In the genomic region with DNA sequence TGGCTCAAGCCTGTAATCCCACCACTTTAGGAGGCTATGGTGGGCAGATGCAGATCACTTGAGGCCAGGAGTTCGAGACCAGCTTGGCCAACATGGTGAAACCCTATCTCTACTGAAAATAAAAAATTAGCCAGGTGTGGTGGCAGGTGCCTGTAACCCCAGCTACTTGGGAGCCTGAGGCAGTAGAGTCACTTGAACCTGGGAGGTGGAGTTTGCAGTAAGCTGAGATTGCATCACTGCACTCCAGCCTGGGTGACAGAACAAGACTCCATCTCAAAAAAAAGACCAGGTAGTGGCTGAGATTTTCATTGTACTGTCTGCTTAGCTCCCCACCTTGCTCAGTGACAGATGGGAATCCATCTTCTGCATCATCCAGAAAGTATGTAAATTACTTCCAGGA, we compare ENCODE assay signal across 7 cellular contexts. TPM values are rescaled to one million over a fixed set of nuclear protein-coding genes. Genes with fewer than 3 reads are reported as not detected.
DNase-seq lines count a peak whose midpoint lies in the region; ATAC-seq, FAIRE-seq and TF ChIP-seq lines count a peak whose summit lies in the region.
"Not testable (repeated sequence)": the region's sequence is repeated elsewhere in the genome, so short reads cannot be mapped to it uniquely, and the experiment has no call there.

No MANE protein-coding gene starts in this region.

- H3K4me3 ChIP-seq in CD8-positive, alpha-beta T cell (ENCODE audit: low read depth, low read length); Karpas-422 (ENCODE audit: low read length); PC-3 (ENCODE audit: low read length): not testable (repeated sequence)
- H3K4me3 ChIP-seq in kidney (ENCODE audit: low read length in 2 of 2): peak overlapping the region; percentile 42 to 65
- H3K4me3 ChIP-seq in mucosa of rectum (ENCODE audit: low read length in 2 of 2): peak overlapping the region in 1 of 2 donors; percentile 70

- not testable (repeated sequence) for BruUV-seq in PC-3 (replicated peaks; lab: Mats Ljungman, UMichigan)

- not testable (repeated sequence) for TF ChIP-seq CTCF in CD8-positive, alpha-beta T cell (IDR thresholded peaks at IDR 0.05); PC-3 (conservative IDR thresholded peaks at IDR 0.05; ENCODE audit: low read depth, low read length); kidney (IDR thresholded peaks at IDR 0.05; ENCODE audit: borderline replicate concordance, extremely low read depth, insufficient read depth)

- intact Hi-C loops in CD8-positive, alpha-beta T cell (cut with DNase I, micrococcal nuclease): loop anchor here in 1 of 2 experiments (10.0 kb wide), 1 partner anchor 1240 kb away; the partner anchor contains the start of genes MOSMO and PDZD9
- intact Hi-C loops in PC-3 (cut with micrococcal nuclease); kidney (cut with DNase I): not testable (repeated sequence)

- H3K4me1 Mint-ChIP-seq in CD8-positive, alpha-beta T cell (ENCODE audit: low read depth): peaks cover 37% of the 10 kb centered on the region
- H3K4me1 Mint-ChIP-seq in activated naive CD8-positive, alpha-beta T cell (ENCODE audit: low read depth): peaks cover 33% of the 10 kb centered on the region
- peaks cover 17% of the 10 kb centered on the region for H3K4me1 Mint-ChIP-seq in stimulated activated effector memory CD8-positive, alpha-beta T cell treated with anti-CD3 and anti-CD28 coated beads, Interleukin-12 subunit alpha, Interleukin-12 subunit beta, amount 100 ng/mL, for 72 hours

- H3K27me3 ChIP-seq in CD8-positive, alpha-beta T cell (ENCODE audit: insufficient read depth, low read length); Karpas-422 (ENCODE audit: low read length); PC-3 (ENCODE audit: low read length); mucosa of rectum (ENCODE audit: control insufficient read depth in 2 of 2, insufficient read depth in 2 of 2, low read length in 2 of 2): not testable (repeated sequence)

- not testable (repeated sequence) for H4K20me1 ChIP-seq in Karpas-422 (ENCODE audit: insufficient read depth, low read depth, low read length); PC-3 (ENCODE audit: low read length)

- H3K4me1 ChIP-seq in CD8-positive, alpha-beta T cell (ENCODE audit: insufficient read depth, low read length): peaks cover 20% of the 10 kb centered on the region
- H3K4me1 ChIP-seq in Karpas-422 (ENCODE audit: low read length) (peaks cover 16% of the 10 kb centered on the region), PC-3 (ENCODE audit: insufficient read depth, low read length) (peaks cover 12% of the 10 kb centered on the region), kidney (ENCODE audit: control insufficient read depth in 1 of 2, insufficient read depth in 1 of 2, low read depth in 1 of 2, low read length in 2 of 2) (peaks cover 5 to 31% of the 10 kb centered on the region in 2 donors), mucosa of rectum (ENCODE audit: control insufficient read depth in 2 of 2, insufficient read depth in 2 of 2, low read length in 2 of 2) (peaks cover 9 to 14% of the 10 kb centered on the region in 2 donors)

- peaks cover 20% of the 10 kb centered on the region for H3K36me3 Mint-ChIP-seq in CD8-positive, alpha-beta T cell
- peaks cover 11% of the 10 kb centered on the region for H3K36me3 Mint-ChIP-seq in activated naive CD8-positive, alpha-beta T cell
- not testable (repeated sequence) for H3K36me3 Mint-ChIP-seq in stimulated activated effector memory CD8-positive, alpha-beta T cell treated with anti-CD3 and anti-CD28 coated beads, Interleukin-12 subunit alpha, Interleukin-12 subunit beta, amount 100 ng/mL, for 72 hours

- not testable (repeated sequence) for H2AFZ ChIP-seq in Karpas-422 (ENCODE audit: low read length); PC-3 (ENCODE audit: low read length)

- not testable (repeated sequence) for H3K27me3 Mint-ChIP-seq in CD8-positive, alpha-beta T cell (ENCODE audit: low read depth); activated naive CD8-positive, alpha-beta T cell

- H3F3A ChIP-seq in PC-3 (ENCODE audit: low read length, unreplicated experiment): not testable (repeated sequence)

- H3K27ac Mint-ChIP-seq in CD8-positive, alpha-beta T cell; stimulated activated effector memory CD8-positive, alpha-beta T cell treated with anti-CD3 and anti-CD28 coated beads, Interleukin-12 subunit alpha, Interleukin-12 subunit beta, amount 100 ng/mL, for 72 hours: not testable (repeated sequence)
- H3K27ac Mint-ChIP-seq in activated naive CD8-positive, alpha-beta T cell: peak overlapping the region; percentile 94

- not testable (repeated sequence) for ATAC-seq in CD8-positive, alpha-beta T cell; PC-3; stimulated activated effector memory CD8-positive, alpha-beta T cell treated with anti-CD3 and anti-CD28 coated beads, Interleukin-12 subunit alpha, Interleukin-12 subunit beta, amount 100 ng/mL, for 72 hours

- H3K4me3 Mint-ChIP-seq in CD8-positive, alpha-beta T cell: peak overlapping the region; percentile 30
- not testable (repeated sequence) for H3K4me3 Mint-ChIP-seq in activated naive CD8-positive, alpha-beta T cell
- peak overlapping the region; percentile 70 for H3K4me3 Mint-ChIP-seq in stimulated activated effector memory CD8-positive, alpha-beta T cell treated with anti-CD3 and anti-CD28 coated beads, Interleukin-12 subunit alpha, Interleukin-12 subunit beta, amount 100 ng/mL, for 72 hours

- not testable (repeated sequence) for H3K9me2 ChIP-seq in Karpas-422 (replicated peaks; ENCODE audit: insufficient read depth, low read length); PC-3 (replicated peaks; ENCODE audit: low read length)

- H3K9me3 ChIP-seq in CD8-positive, alpha-beta T cell (ENCODE audit: low read length); Karpas-422 (ENCODE audit: low read length); PC-3 (ENCODE audit: low read length); kidney (ENCODE audit: control insufficient read depth in 1 of 2, low read length in 2 of 2); mucosa of rectum (ENCODE audit: control insufficient read depth in 2 of 2, low read length in 2 of 2): not testable (repeated sequence)

- H3K27ac ChIP-seq in CD8-positive, alpha-beta T cell (ENCODE audit: low read depth, low read length); Karpas-422 (ENCODE audit: low read length); PC-3 (ENCODE audit: low read length): not testable (repeated sequence)
- peak overlapping the region in 1 of 2 donors; percentile 76 for H3K27ac ChIP-seq in kidney (ENCODE audit: low read depth in 2 of 2, low read length in 2 of 2)
- H3K27ac ChIP-seq in mucosa of rectum (ENCODE audit: low read depth in 2 of 2, low read length in 2 of 2): peak overlapping the region; percentile 5 to 63

- DNase-seq in CD8-positive, alpha-beta T cell; Karpas-422; PC-3; kidney; stimulated activated effector memory CD8-positive, alpha-beta T cell treated with anti-CD3 and anti-CD28 coated beads, Interleukin-12 subunit alpha, Interleukin-12 subunit beta, amount 100 ng/mL, for 72 hours (ENCODE audit: low spot score in 2 of 2): not testable (repeated sequence)

- H3K9ac ChIP-seq in Karpas-422 (ENCODE audit: low read length); PC-3 (ENCODE audit: low read length); mucosa of rectum (ENCODE audit: low read depth in 1 of 2, low read length in 2 of 2): not testable (repeated sequence)
- H3K9ac ChIP-seq in kidney (ENCODE audit: low read length in 2 of 2): peak overlapping the region in 1 of 2 donors; percentile 55

- POLR2A ChIA-PET in CD8-positive, alpha-beta T cell (lab: Charles Lee): interaction anchor here (0.6 to 2.4 kb wide), 4 partner anchors 13 to 402 kb away, joined by 3 to 9 read pairs (median 3); partner anchors contain the start of gene THUMPD1
- POLR2A ChIA-PET in PC-3 (lab: Charles Lee; ENCODE audit: unreplicated experiment): not testable (repeated sequence)

- H3K79me2 ChIP-seq in Karpas-422 (ENCODE audit: low read length); PC-3 (ENCODE audit: low read length): not testable (repeated sequence)

- not testable (repeated sequence) for FAIRE-seq in kidney (lab: Jason Lieb, UNC)

- H3K4me2 ChIP-seq in Karpas-422 (ENCODE audit: low read depth, low read length, poor library complexity, severe bottlenecking) (peak overlapping the region; percentile 80), PC-3 (ENCODE audit: low read length) (peak overlapping the region; percentile 63; the same call in 1 of the 2 replicates)

- H3K36me3 ChIP-seq in CD8-positive, alpha-beta T cell (ENCODE audit: insufficient read depth, low read length); Karpas-422 (ENCODE audit: insufficient read depth, low read length); PC-3 (ENCODE audit: low read depth, low read length); kidney (ENCODE audit: control insufficient read depth in 1 of 2, insufficient read depth in 2 of 2, low read length in 2 of 2); mucosa of rectum (ENCODE audit: control insufficient read depth in 2 of 2, insufficient read depth in 2 of 2, low read length in 2 of 2): not testable (repeated sequence)

- CTCF ChIA-PET in CD8-positive, alpha-beta T cell (lab: Charles Lee): interaction anchor here (0.9 to 2.6 kb wide), 3 partner anchors 11 to 43 kb away, joined by 3 to 7 read pairs (median 4); no protein-coding TSS in a partner anchor
- CTCF ChIA-PET in PC-3 (lab: Charles Lee): not testable (repeated sequence)

- not testable (repeated sequence) for H3K9me3 Mint-ChIP-seq in CD8-positive, alpha-beta T cell; activated naive CD8-positive, alpha-beta T cell (ENCODE audit: low read depth); stimulated activated effector memory CD8-positive, alpha-beta T cell treated with anti-CD3 and anti-CD28 coated beads, Interleukin-12 subunit alpha, Interleukin-12 subunit beta, amount 100 ng/mL, for 72 hours

RNA-seq across cellular contexts. Expression of gene ACSM3, which starts 0.6 kb away (rescaled TPM):
- 1 to 10 TPM; 5.4 to 6.6 TPM for total RNA-seq in CD8-positive, alpha-beta T cell
- 1.1 and 1.6 TPM in 2 replicates for total RNA-seq in Karpas-422 (2014; rRNA removed; shearing (Covaris generic); ENCODE audit: low replicate concordance)
- total RNA-seq in PC-3 (2014; rRNA removed) (4.0 and 5.2 TPM in 2 replicates), kidney (31.5 TPM)
- polyA plus RNA-seq in kidney (ENCODE audit: insufficient read depth, low read depth, low replicate concordance): 139 TPM

RNA-seq across cellular contexts. Expression of gene THUMPD1, which starts 22.8 kb away (rescaled TPM):
- 100 to 1,000 TPM; 105 to 109 TPM for total RNA-seq in CD8-positive, alpha-beta T cell
- 38.4 and 40.7 TPM in 2 replicates for total RNA-seq in Karpas-422 (2014; rRNA removed; shearing (Covaris generic); ENCODE audit: low replicate concordance)
- total RNA-seq in PC-3 (2014; rRNA removed): 44.9 and 45.6 TPM in 2 replicates
- 45.8 TPM for total RNA-seq in kidney
- polyA plus RNA-seq in kidney (ENCODE audit: insufficient read depth, low read depth, low replicate concordance): 16.8 TPM

RNA-seq across cellular contexts. Expression of gene ERI2, which starts 41.8 kb away (rescaled TPM):
- under 1 TPM in 1 of 2 experiments, not detected in 1; 0.14 TPM for total RNA-seq in CD8-positive, alpha-beta T cell
- total RNA-seq in Karpas-422 (2014; rRNA removed; shearing (Covaris generic); ENCODE audit: low replicate concordance): 12.3 and 17.0 TPM in 2 replicates
- total RNA-seq in PC-3 (2014; rRNA removed) (13.2 and 15.4 TPM in 2 replicates), kidney (14.3 TPM)
- 7.1 TPM for polyA plus RNA-seq in kidney (ENCODE audit: insufficient read depth, low read depth, low replicate concordance)

RNA-seq across cellular contexts. Expression of gene REXO5, which starts 41.9 kb away (rescaled TPM):
- under 1 TPM; 0.38 to 0.42 TPM for total RNA-seq in CD8-positive, alpha-beta T cell
- 8.4 and 13.9 TPM in 2 replicates for total RNA-seq in Karpas-422 (2014; rRNA removed; shearing (Covaris generic); ENCODE audit: low replicate concordance)
- 3.4 and 4.0 TPM in 2 replicates for total RNA-seq in PC-3 (2014; rRNA removed)
- total RNA-seq in kidney: 2.1 TPM
- 1.6 TPM for polyA plus RNA-seq in kidney (ENCODE audit: insufficient read depth, low read depth, low replicate concordance)

Comparison
In these comparisons a context has a peak if more than half of its experiments do, and no peak if none do; other contexts are left out.
1. RNA of gene ERI2, which starts 41.8 kb away (total RNA-seq): 12.3 to 17.0 TPM in Karpas-422, 14.3 TPM in kidney (single experiment) and 13.2 to 15.4 TPM in PC-3; 0.14 TPM in CD8-positive, alpha-beta T cell; every median in the first group is over 10 times any median in the second.